In the genomic region with DNA sequence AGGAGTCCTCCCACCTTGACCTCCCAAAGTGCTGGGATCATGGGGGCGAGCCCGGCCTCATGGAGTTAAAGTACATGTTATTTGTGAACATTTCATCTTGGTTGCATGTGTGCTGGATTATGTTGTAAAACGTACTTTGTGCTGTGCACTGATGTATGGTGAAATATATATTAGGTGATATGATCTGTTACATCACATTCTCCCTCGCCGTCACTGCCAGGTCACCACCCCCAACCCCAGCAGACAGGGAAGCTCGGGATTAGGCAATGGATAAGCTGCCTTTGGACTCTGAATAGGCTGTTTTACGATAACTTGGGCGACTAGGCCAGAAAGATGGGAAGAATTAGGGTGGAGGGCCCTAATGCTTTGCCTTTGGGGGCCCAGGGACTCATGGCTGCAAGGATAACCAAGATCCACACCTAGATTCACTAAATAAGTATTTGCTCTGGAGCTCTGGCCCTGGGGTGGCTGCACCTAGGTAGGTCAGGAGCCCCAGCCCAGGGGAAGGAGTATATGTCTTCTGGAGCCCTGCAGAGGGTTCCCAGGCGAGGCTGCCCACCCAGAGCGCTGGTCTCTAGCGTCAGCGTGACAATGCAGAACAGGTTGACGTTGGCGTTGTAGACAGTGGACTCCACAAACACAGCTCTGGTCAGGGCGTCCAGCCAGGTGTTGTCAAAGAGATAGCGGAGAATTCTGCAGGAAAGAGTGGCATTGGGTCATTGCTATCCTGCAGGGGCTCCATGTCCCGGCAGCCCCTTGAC, we compare ENCODE assay signal across 27 cellular contexts. TPM values are rescaled to one million over a fixed set of nuclear protein-coding genes. Genes with fewer than 3 reads are reported as not detected.
DNase-seq lines count a peak whose midpoint lies in the region; ATAC-seq and TF ChIP-seq lines count a peak whose summit lies in the region.
"Had no signal": no experiment of that assay in that cellular context is flagged by ENCODE, and none has a peak within 500 bp of the region (broad histone marks: within the 10 kb centered on the region; RNA-seq: fewer than 3 reads in every experiment).

No MANE protein-coding gene starts in this region.

- H3T11ph ChIP-seq in H9 (ENCODE audit: low read length), result no peak overlapping the region

- DNase-seq in H9 (no peak), WTC11 (ENCODE audit: low spot score) (no peak), left lobe of liver (ENCODE audit: low spot score) (peak; percentile 85), neuronal stem cell (ENCODE audit: low spot score) (no peak), HEK293T (ENCODE audit: extremely low spot score) (no peak), NCI-H1092 treated with DMSO at 0.1 percent for 48 hours (lab: John Stamatoyannopoulos, UW) (no peak), NOMO-1 (lab: John Stamatoyannopoulos, UW; ENCODE audit: unreplicated experiment in 2 of 2) (no peak)
- DNase-seq: 8988T; ACHN; BE2C; Calu3; CD8-positive, alpha-beta memory T cell; DMS79 treated with DMSO at 0.1 percent for 48 hours; GF-D8; KBM-7; MV-4-11; NCI-H1105 treated with DMSO at 0.1 percent for 48 hours; NCI-H146; NCI-H1930; NCI-H2107; NCI-H446 treated with DMSO at 0.1 percent for 48 hours; NCI-H526; NCI-H82; NK-92 treated with Interleukin-12 subunit alpha and Interleukin-12 subunit beta, amount 100 ng/mL, for 24 hours; Peyer's patch; SHP77 treated with DMSO at 0.1 percent for 48 hours had no signal

- ATAC-seq in WTC11 (no peak), left lobe of liver (peak; percentile 86)

- H2AK5ac ChIP-seq in H9 (ENCODE audit: insufficient read length, low read length), result no peak overlapping the region
- no peak overlapping the region for H2AK5ac ChIP-seq in neuronal stem cell (ENCODE audit: low read depth, low read length)

- H3K4me3 ChIP-seq in neuronal stem cell (ENCODE audit: low read length in 2 of 2), result no peak overlapping the region
- H3K4me3 ChIP-seq: Peyer's patch had no signal

- H3K9ac ChIP-seq in H9 (ENCODE audit: extremely low read depth, insufficient read length, low read length) (no peak overlapping the region), neuronal stem cell (ENCODE audit: low read depth, low read length, poor library complexity) (no peak overlapping the region)

- H4K20me1 ChIP-seq in H9 (ENCODE audit: control insufficient read depth, insufficient read depth, insufficient read length), result no peaks in the 10 kb centered on the region

- H2BK120ac ChIP-seq in H9 (ENCODE audit: low read depth, low read length, poor library complexity, severe bottlenecking) (no peak overlapping the region), neuronal stem cell (ENCODE audit: low read depth, low read length) (no peak overlapping the region)

- CTCF ChIA-PET in WTC11 (lab: Charles Lee) (no interaction called here), HEK293T (lab: Yijun Ruan, JAX) (no interaction called here)

- no peak overlapping the region for H4K91ac ChIP-seq in H9 (ENCODE audit: insufficient read length, low read depth, low read length)
- no peak overlapping the region for H4K91ac ChIP-seq in neuronal stem cell (ENCODE audit: low read depth, low read length, poor library complexity)

- H3K18ac ChIP-seq in H9 (ENCODE audit: insufficient read length, low read depth, low read length), result no peak overlapping the region
- H3K18ac ChIP-seq in neuronal stem cell (ENCODE audit: low read length), result peak overlapping the region; percentile 71

- H2BK12ac ChIP-seq in H9 (ENCODE audit: insufficient read length, low read depth, low read length), result no peak overlapping the region
- no peak overlapping the region for H2BK12ac ChIP-seq in neuronal stem cell (ENCODE audit: low read length)

- H3K27ac Mint-ChIP-seq in H9 (no peak overlapping the region), WTC11 (no peak overlapping the region)
- H3K27ac Mint-ChIP-seq: CD8-positive, alpha-beta memory T cell had no signal

- WGBS in H9 (ENCODE audit: extremely low coverage, insufficient read length, low lambda C conversion rate), result no CpG with 5 or more reads among the region's 17 CpGs
- no CpG with 5 or more reads among the region's 17 CpGs for WGBS in neuronal stem cell (ENCODE audit: extremely low coverage in 2 of 2, insufficient read length in 2 of 2, insufficient replicate concordance in 1 of 2), 2 donors

- TF ChIP-seq CTCF in H9 (conservative IDR thresholded peaks at IDR 0.05), result no peak
- TF ChIP-seq CTCF in WTC11 (IDR thresholded peaks at IDR 0.05), result no peak

- no peaks in the 10 kb centered on the region for H3K23me2 ChIP-seq in H9 (ENCODE audit: insufficient read length, low read depth, low read length, poor library complexity, severe bottlenecking)

- H2BK15ac ChIP-seq in H9 (ENCODE audit: low read depth, low read length) (no peak overlapping the region), neuronal stem cell (ENCODE audit: low read length) (no peak overlapping the region)

- H2AFZ ChIP-seq in H9 (ENCODE audit: low read length) (no peak overlapping the region), neuronal stem cell (ENCODE audit: low read length) (no peak overlapping the region)

- H3K79me2 ChIP-seq in H9 (ENCODE audit: insufficient read depth, low read length), result no peaks in the 10 kb centered on the region

- no peak overlapping the region for H2BK20ac ChIP-seq in H9 (ENCODE audit: low read depth, low read length, poor library complexity, severe bottlenecking)

- H3K4me2 ChIP-seq in H9 (ENCODE audit: insufficient read depth, insufficient read length, low read length) (no peak overlapping the region), neuronal stem cell (ENCODE audit: insufficient read depth, low read length, poor library complexity, severe bottlenecking) (no peak overlapping the region)

- no peaks in the 10 kb centered on the region for H3K9me3 Mint-ChIP-seq in H9
- H3K9me3 Mint-ChIP-seq in WTC11, result no peaks in the 10 kb centered on the region
- H3K9me3 Mint-ChIP-seq: CD8-positive, alpha-beta memory T cell had no signal

- H4K8ac ChIP-seq in H9 (replicated peaks; ENCODE audit: insufficient read length, low read depth, low read length), result no peak overlapping the region
- no peak overlapping the region for H4K8ac ChIP-seq in neuronal stem cell (ENCODE audit: low read depth, low read length)

- H3K36me3 ChIP-seq in neuronal stem cell (replicated peaks in 1 of 2; ENCODE audit: control insufficient read depth in 2 of 2, insufficient read depth in 2 of 2, low read length in 2 of 2), result no peaks in the 10 kb centered on the region
- H3K36me3 ChIP-seq: BE2C, Peyer's patch had no signal

- H3K4me1 Mint-ChIP-seq in H9, result no peaks in the 10 kb centered on the region
- no peaks in the 10 kb centered on the region for H3K4me1 Mint-ChIP-seq in WTC11
- H3K4me1 Mint-ChIP-seq: CD14-positive monocyte; CD8-positive, alpha-beta memory T cell had no signal

- POLR2A ChIA-PET in WTC11 (lab: Charles Lee) (no interaction called here), HEK293T (lab: Yijun Ruan, JAX) (interaction anchor here (0.5 kb wide), 1 partner anchor 19 kb away, joined by 3 read pairs; no protein-coding TSS in a partner anchor)

- H2BK5ac ChIP-seq in H9 (ENCODE audit: insufficient read length, low read length), result no peak overlapping the region
- H2BK5ac ChIP-seq in neuronal stem cell (ENCODE audit: low read length), result no peak overlapping the region

- H3K9me3 ChIP-seq in H9 (ENCODE audit: control insufficient read depth, low read depth, low read length) (no peaks in the 10 kb centered on the region), neuronal stem cell (replicated peaks in 1 of 2; ENCODE audit: control insufficient read depth in 2 of 2, insufficient read depth in 1 of 2, low read depth in 1 of 2, low read length in 2 of 2) (peaks cover 0 to 2% of the 10 kb centered on the region in 2 donors)
- H3K9me3 ChIP-seq: BE2C, Peyer's patch had no signal

- H3K36me3 Mint-ChIP-seq in H9 (ENCODE audit: insufficient read depth in 1 of 3, low read depth in 3 of 3) (no peaks in the 10 kb centered on the region), WTC11 (no peaks in the 10 kb centered on the region)
- H3K36me3 Mint-ChIP-seq: CD14-positive monocyte; CD8-positive, alpha-beta memory T cell had no signal

- H3K23ac ChIP-seq in H9 (ENCODE audit: insufficient read length, low read depth, low read length) (no peak overlapping the region), neuronal stem cell (ENCODE audit: low read depth, low read length, poor library complexity) (peak overlapping the region; percentile 80)

- no peak overlapping the region for H3K4ac ChIP-seq in H9 (ENCODE audit: low read depth, low read length)
- no peak overlapping the region for H3K4ac ChIP-seq in neuronal stem cell (ENCODE audit: low read length)

- no peak overlapping the region for H4K5ac ChIP-seq in H9 (ENCODE audit: insufficient read length, low read depth, low read length)

- H3K27me3 Mint-ChIP-seq in H9 (ENCODE audit: low read depth), result peaks cover 4% of the 10 kb centered on the region
- H3K27me3 Mint-ChIP-seq in WTC11 (ENCODE audit: low read depth), result no peaks in the 10 kb centered on the region

- no peaks in the 10 kb centered on the region for H3K79me1 ChIP-seq in H9 (ENCODE audit: insufficient read depth, low read depth, low read length, poor library complexity, severe bottlenecking)
- H3K79me1 ChIP-seq in neuronal stem cell (ENCODE audit: low read depth, low read length), result no peaks in the 10 kb centered on the region

- H3K27ac ChIP-seq in H9 (ENCODE audit: insufficient read length, low read depth, low read length) (no peak overlapping the region), neuronal stem cell (replicated peaks; ENCODE audit: low read length) (no peak overlapping the region)
- H3K27ac ChIP-seq: Peyer's patch had no signal

- H3K56ac ChIP-seq in H9 (ENCODE audit: insufficient read length, low read depth, low read length), result no peak overlapping the region

- H3K27me3 ChIP-seq in H9 (ENCODE audit: insufficient read depth, low read length) (no peaks in the 10 kb centered on the region), neuronal stem cell (ENCODE audit: control insufficient read depth in 3 of 3, insufficient read depth in 3 of 3, low read depth in 1 of 3, low read length in 3 of 3) (no peaks in the 10 kb centered on the region)
- H3K27me3 ChIP-seq: BE2C, Peyer's patch had no signal

- no peaks in the 10 kb centered on the region for H3K4me1 ChIP-seq in H9 (ENCODE audit: insufficient read depth, low read length)
- H3K4me1 ChIP-seq in neuronal stem cell (ENCODE audit: control insufficient read depth in 2 of 2, insufficient read depth in 1 of 2, low read depth in 1 of 2, low read length in 2 of 2), result no peaks in the 10 kb centered on the region
- H3K4me1 ChIP-seq: BE2C, Peyer's patch had no signal

- H3K4me3 Mint-ChIP-seq in H9, result no peak overlapping the region; a peak in 1 of 5 replicates
- H3K4me3 Mint-ChIP-seq in WTC11, result no peak overlapping the region
- H3K4me3 Mint-ChIP-seq: CD14-positive monocyte; CD8-positive, alpha-beta memory T cell had no signal

- H3K14ac ChIP-seq in H9 (ENCODE audit: insufficient read depth, low read length), result 0 out of 2 replicates have a peak overlapping the region, but pooled peaks have one; percentile 19
- H3K14ac ChIP-seq in neuronal stem cell (ENCODE audit: low read length), result peak overlapping the region; percentile 31

RNA-seq across cellular contexts. Expression of gene GCSH, which starts 27.1 kb away (rescaled TPM):
- total RNA-seq in H9 (2021), result 85.9 and 87.4 TPM in 2 replicates
- total RNA-seq in WTC11 (2021), result 95.9 to 97.1 TPM (median 96.4 TPM) in 3 replicates
- total RNA-seq in left lobe of liver, result 74.0 TPM
- 90.2 TPM for polyA plus RNA-seq in neuronal stem cell (2013, experiment 1 of 2)
- polyA plus RNA-seq in neuronal stem cell (2013, experiment 2 of 2), result 85.5 TPM

RNA-seq across cellular contexts. Expression of gene C16orf46, which starts 46.2 kb away (rescaled TPM):
- total RNA-seq in H9 (2021), result 0.86 and 2.0 TPM in 2 replicates
- total RNA-seq in WTC11 (2021), result 1.1 to 1.3 TPM (median 1.2 TPM) in 3 replicates
- 2.0 TPM for total RNA-seq in left lobe of liver
- polyA plus RNA-seq in neuronal stem cell (2013, experiment 1 of 2), result 4.7 TPM
- 6.0 TPM for polyA plus RNA-seq in neuronal stem cell (2013, experiment 2 of 2)
